In the genomic region with DNA sequence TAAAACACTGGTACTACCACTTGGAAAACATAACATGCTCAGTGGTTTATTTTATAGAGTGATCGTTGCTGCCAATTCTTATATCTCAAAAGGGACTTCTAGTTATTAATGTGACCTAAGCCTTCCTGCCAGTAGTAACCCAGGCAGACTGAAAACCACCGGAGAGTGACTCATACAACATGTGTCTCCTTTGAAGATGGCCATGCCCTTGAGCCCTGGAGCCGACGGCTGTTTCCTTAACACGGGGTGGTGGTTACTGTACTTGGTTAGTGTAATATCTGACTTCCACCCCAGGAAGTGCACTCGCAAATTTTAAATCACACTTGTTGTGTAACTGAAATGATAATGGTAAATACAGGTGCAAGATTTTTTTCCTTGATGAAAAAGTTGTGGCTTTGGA, we compare ENCODE assay signal across 13 cellular contexts. TPM values are rescaled to one million over a fixed set of nuclear protein-coding genes. Genes with fewer than 3 reads are reported as not detected.
DNase-seq lines count a peak whose midpoint lies in the region; ATAC-seq and TF ChIP-seq lines count a peak whose summit lies in the region.
"Had no signal": no experiment of that assay in that cellular context is flagged by ENCODE, and none has a peak within 500 bp of the region (broad histone marks: within the 10 kb centered on the region; RNA-seq: fewer than 3 reads in every experiment).

No MANE protein-coding gene starts in this region.

- intact Hi-C loops in activated naive CD4-positive, alpha-beta T cell treated with anti-CD3 and anti-CD28 coated beads for 36 hours (cut with micrococcal nuclease) = no loop called here
- intact Hi-C loops in OCI-LY7 (cut with micrococcal nuclease; ENCODE audit: unreplicated experiment) = no loop called here

- H3K4me3 Mint-ChIP-seq in activated naive CD4-positive, alpha-beta T cell treated with anti-CD3 and anti-CD28 coated beads for 36 hours = no peak overlapping the region
- H3K4me3 Mint-ChIP-seq in stimulated activated naive CD8-positive, alpha-beta T cell treated with anti-CD3 and anti-CD28 coated beads, Interleukin-15, amount 100 ng/mL, for 72 hours = no peak overlapping the region

- no peaks in the 10 kb centered on the region for H3K79me2 ChIP-seq in OCI-LY7 (ENCODE audit: insufficient read depth, low read depth, low read length)

- peaks cover 35% of the 10 kb centered on the region for H3K27me3 Mint-ChIP-seq in activated naive CD4-positive, alpha-beta T cell treated with anti-CD3 and anti-CD28 coated beads for 36 hours (ENCODE audit: low read depth)
- peaks cover 93% of the 10 kb centered on the region for H3K27me3 Mint-ChIP-seq in stimulated activated naive CD8-positive, alpha-beta T cell treated with anti-CD3 and anti-CD28 coated beads, Interleukin-15, amount 100 ng/mL, for 72 hours

- DNase-seq in activated naive CD4-positive, alpha-beta T cell treated with anti-CD3 and anti-CD28 coated beads for 36 hours = peak; percentile 37
- no peak for DNase-seq in activated naive CD4-positive, alpha-beta T cell (lab: John Stamatoyannopoulos, UW)
- DNase-seq in RPMI8226 (peak; percentile 54), glomerular visceral epithelial cell (ENCODE audit: extremely low spot score) (peak; percentile 56), OCI-LY7 (ENCODE audit: low spot score) (no peak)
- DNase-seq in stimulated activated naive CD8-positive, alpha-beta T cell treated with anti-CD3 and anti-CD28 coated beads, Interleukin-15, amount 100 ng/mL, for 72 hours = peak; percentile 12 to 40
- no peak for DNase-seq in stimulated activated CD4-positive, alpha-beta T cell treated with anti-CD3 and anti-CD28 coated beads, Interleukin-4, amount 100 ng/mL, for 1 hour
- no peak for DNase-seq in activated CD4-positive, CD25-positive, alpha-beta regulatory T cell (lab: John Stamatoyannopoulos, UW)
- DNase-seq: anterior cingulate cortex, BE2C, NCI-H1930, ovary, T1000 had no signal

- ATAC-seq in stimulated activated naive CD8-positive, alpha-beta T cell treated with anti-CD3 and anti-CD28 coated beads, Interleukin-15, amount 100 ng/mL, for 72 hours = peak; percentile 94

- H2AFZ ChIP-seq in OCI-LY7 (ENCODE audit: low read length) = no peak overlapping the region

- no peak overlapping the region for H3K27ac ChIP-seq in OCI-LY7 (ENCODE audit: low read depth, low read length, poor library complexity, severe bottlenecking)
- H3K27ac ChIP-seq: ovary had no signal

- H3K4me1 Mint-ChIP-seq in activated naive CD4-positive, alpha-beta T cell treated with anti-CD3 and anti-CD28 coated beads for 36 hours (ENCODE audit: low read depth) = no peaks in the 10 kb centered on the region
- H3K4me1 Mint-ChIP-seq in stimulated activated naive CD8-positive, alpha-beta T cell treated with anti-CD3 and anti-CD28 coated beads, Interleukin-15, amount 100 ng/mL, for 72 hours = peaks cover 17% of the 10 kb centered on the region

- no peaks in the 10 kb centered on the region for H3K4me1 ChIP-seq in OCI-LY7 (ENCODE audit: insufficient read depth, low read length, poor library complexity, severe bottlenecking)
- H3K4me1 ChIP-seq: BE2C had no signal

- no peaks in the 10 kb centered on the region for H3K9me3 Mint-ChIP-seq in activated naive CD4-positive, alpha-beta T cell treated with anti-CD3 and anti-CD28 coated beads for 36 hours
- H3K9me3 Mint-ChIP-seq in stimulated activated naive CD8-positive, alpha-beta T cell treated with anti-CD3 and anti-CD28 coated beads, Interleukin-15, amount 100 ng/mL, for 72 hours = peaks cover 0 to under 1% of the 10 kb centered on the region in 2 donors

- CTCF ChIA-PET in activated naive CD4-positive, alpha-beta T cell treated with anti-CD3 and anti-CD28 coated beads for 36 hours (lab: Charles Lee) = no interaction called here
- CTCF ChIA-PET in OCI-LY7 (lab: Charles Lee; ENCODE audit: unreplicated experiment) = no interaction called here

- no peaks in the 10 kb centered on the region for H3K9me3 ChIP-seq in OCI-LY7 (ENCODE audit: low read length)
- H3K9me3 ChIP-seq: BE2C had no signal

- no peak overlapping the region for H3K4me2 ChIP-seq in OCI-LY7 (ENCODE audit: low read length)

- H3K27ac Mint-ChIP-seq in activated naive CD4-positive, alpha-beta T cell treated with anti-CD3 and anti-CD28 coated beads for 36 hours = no peak overlapping the region
- no peak overlapping the region for H3K27ac Mint-ChIP-seq in stimulated activated naive CD8-positive, alpha-beta T cell treated with anti-CD3 and anti-CD28 coated beads, Interleukin-15, amount 100 ng/mL, for 72 hours

- no TSS peak for BruUV-seq in OCI-LY7 (replicated peaks; lab: Mats Ljungman, UMichigan)

- POLR2A ChIA-PET in OCI-LY7 (lab: Charles Lee) = interaction anchor here (0.6 to 1.7 kb wide), 2 partner anchors 9 to 14 kb away, joined by 4 read pairs; no protein-coding TSS in a partner anchor

- no peak for TF ChIP-seq CTCF in OCI-LY7 (conservative IDR thresholded peaks at IDR 0.05; ENCODE audit: low read length)

- H3K4me3 ChIP-seq in OCI-LY7 (ENCODE audit: low read depth, low read length, poor library complexity, severe bottlenecking) = no peak overlapping the region
- H3K4me3 ChIP-seq: ovary had no signal

- H3K36me3 ChIP-seq in OCI-LY7 (ENCODE audit: insufficient read depth, low read length) = no peaks in the 10 kb centered on the region
- H3K36me3 ChIP-seq: BE2C, ovary had no signal

- H4K20me1 ChIP-seq in OCI-LY7 (ENCODE audit: insufficient read depth, low read length) = no peaks in the 10 kb centered on the region

- H3K9me2 ChIP-seq in OCI-LY7 (ENCODE audit: insufficient read depth, low read length) = no peaks in the 10 kb centered on the region

- H3K36me3 Mint-ChIP-seq in activated naive CD4-positive, alpha-beta T cell treated with anti-CD3 and anti-CD28 coated beads for 36 hours (ENCODE audit: low read depth) = no peaks in the 10 kb centered on the region

RNA-seq across cellular contexts. Expression of a gene that starts 30.5 kb away (rescaled TPM):
- total RNA-seq in activated naive CD4-positive, alpha-beta T cell treated with anti-CD3 and anti-CD28 coated beads for 36 hours = under 1 TPM; 0.40 to 0.52 TPM
- 0.15 and 0.54 TPM in 2 replicates for total RNA-seq in OCI-LY7 (2014; rRNA removed; shearing (Covaris generic))
- total RNA-seq in OCI-LY7 (2022) = 0.89 and 1.1 TPM in 2 replicates

Comparison
In these comparisons a context has a peak if more than half of its experiments do, and no peak if none do; other contexts are left out.
1. DNase-seq: peak in activated naive CD4-positive, alpha-beta T cell treated with anti-CD3 and anti-CD28 coated beads for 36 hours (single experiment), RPMI8226 (single experiment), glomerular visceral epithelial cell (single experiment) and stimulated activated naive CD8-positive, alpha-beta T cell treated with anti-CD3 and anti-CD28 coated beads, Interleukin-15, amount 100 ng/mL, for 72 hours (2 of 2); none in activated naive CD4-positive, alpha-beta T cell (0 of 4), OCI-LY7 (single experiment), stimulated activated CD4-positive, alpha-beta T cell treated with anti-CD3 and anti-CD28 coated beads, Interleukin-4, amount 100 ng/mL, for 1 hour (single experiment) and activated CD4-positive, CD25-positive, alpha-beta regulatory T cell (0 of 4).